Comparison of ENCODE assay signal across 12 cellular contexts in genomic region chr17:80793851-80794267, GRCh38.
A peak's percentile ranks its signal among the peaks of the same experiment; 100 is the strongest.
DNase-seq lines count a peak whose midpoint lies in the region; ATAC-seq and TF ChIP-seq lines count a peak whose summit lies in the region.
"Had no signal": no experiment of that assay in that cellular context is flagged by ENCODE, and none has a peak within 500 bp of the region (broad histone marks: within the 10 kb centered on the region; RNA-seq: fewer than 3 reads in every experiment).

No MANE protein-coding gene starts in this region.

- peaks cover 17 to 64% (median 31%) of the 10 kb centered on the region in 4 donors for H3K4me1 ChIP-seq in stomach
- peaks cover 43% of the 10 kb centered on the region for H3K4me1 ChIP-seq in suprapubic skin
- H3K4me1 ChIP-seq in BE2C = peaks cover 28% of the 10 kb centered on the region
- H3K4me1 ChIP-seq: prostate gland had no signal

- H3K27ac ChIP-seq in stomach (peak overlapping the region in 4 of 5 donors; percentile 11 to 64 (median 42)), suprapubic skin (no peak overlapping the region)
- H3K27ac ChIP-seq: prostate gland had no signal

- no peak overlapping the region for H3K4me3 Mint-ChIP-seq in activated CD4-positive, alpha-beta T cell treated with anti-CD3 and anti-CD28 coated beads, Interleukin-2, amount 10 ng/mL, durations not matched to agents 7 days and 5 days
- H3K4me3 Mint-ChIP-seq in activated T-helper 2 cell treated with anti-CD3 and anti-CD28 coated beads, Interferon-gamma antibody, Interleukin-2, Interleukin-4, amounts not matched to agents 10 μg/mL and 5 μg/mL and 100 μg/mL, durations not matched to agents 14 hours and 24 hours and 36 hours (ENCODE audit: low read depth) = no peak overlapping the region
- H3K4me3 Mint-ChIP-seq: memory B cell had no signal

- H3K9me3 ChIP-seq in stomach (no peaks in the 10 kb centered on the region), suprapubic skin (no peaks in the 10 kb centered on the region), BE2C (no peaks in the 10 kb centered on the region)
- H3K9me3 ChIP-seq: prostate gland had no signal

- H3K36me3 ChIP-seq in stomach (no peaks in the 10 kb centered on the region), suprapubic skin (peaks cover 6% of the 10 kb centered on the region), BE2C (peaks cover 12% of the 10 kb centered on the region; the same call in 1 of the 2 replicates)
- H3K36me3 ChIP-seq: prostate gland had no signal

- no peak for TF ChIP-seq EP300 in stomach (IDR thresholded peaks at IDR 0.05)
- no peak for TF ChIP-seq EP300 in suprapubic skin (IDR thresholded peaks at IDR 0.05)

- no peak for TF ChIP-seq POLR2A in stomach (IDR thresholded peaks at IDR 0.05)
- no peak for TF ChIP-seq POLR2A in suprapubic skin (IDR thresholded peaks at IDR 0.05)

- DNase-seq in activated CD4-positive, alpha-beta T cell treated with anti-CD3 and anti-CD28 coated beads, Interleukin-2, amount 10 ng/mL, durations not matched to agents 7 days and 5 days = no peak
- no peak for DNase-seq in activated CD4-positive, alpha-beta T cell treated with anti-CD3 and anti-CD28 coated beads for 1 hour
- no peak for DNase-seq in activated T-helper 2 cell treated with anti-CD3 and anti-CD28 coated beads, Interferon-gamma antibody, Interleukin-2, Interleukin-4, amounts not matched to agents 10 μg/mL and 5 μg/mL and 100 μg/mL, durations not matched to agents 14 hours and 24 hours and 36 hours (ENCODE audit: low spot score)
- DNase-seq in fibroblast of the conjunctiva (ENCODE audit: low read depth) (peak; percentile 35), stomach (no peak), suprapubic skin (ENCODE audit: low spot score in 2 of 2) (no peak), BE2C (no peak)
- DNase-seq: ACHN, NCI-H1417 treated with DMSO at 0.1 percent for 48 hours had no signal

- 45 to 50% (median 48%) methylated on average over 5 of the region's 5 CpGs for whole genome bisulfite sequencing in stomach, 5 donors
- WGBS in suprapubic skin = 51% methylated on average over 5 of the region's 5 CpGs

- no peaks in the 10 kb centered on the region for H3K27me3 Mint-ChIP-seq in activated CD4-positive, alpha-beta T cell treated with anti-CD3 and anti-CD28 coated beads, Interleukin-2, amount 10 ng/mL, durations not matched to agents 7 days and 5 days
- H3K27me3 Mint-ChIP-seq in activated T-helper 2 cell treated with anti-CD3 and anti-CD28 coated beads, Interferon-gamma antibody, Interleukin-2, Interleukin-4, amounts not matched to agents 10 μg/mL and 5 μg/mL and 100 μg/mL, durations not matched to agents 14 hours and 24 hours and 36 hours (ENCODE audit: low read depth) = no peaks in the 10 kb centered on the region
- H3K27me3 Mint-ChIP-seq: memory B cell had no signal

- CTCF ChIA-PET in activated CD4-positive, alpha-beta T cell treated with anti-CD3 and anti-CD28 coated beads, Interleukin-2, amount 10 ng/mL, durations not matched to agents 7 days and 5 days (lab: Charles Lee) = interaction anchor here (1.1 to 2.4 kb wide), 3 partner anchors 9 to 13 kb away, joined by 3 to 7 read pairs (median 4); no protein-coding TSS in a partner anchor

- H3K4me1 Mint-ChIP-seq in activated CD4-positive, alpha-beta T cell treated with anti-CD3 and anti-CD28 coated beads, Interleukin-2, amount 10 ng/mL, durations not matched to agents 7 days and 5 days = peaks cover 71% of the 10 kb centered on the region
- peaks cover 55% of the 10 kb centered on the region for H3K4me1 Mint-ChIP-seq in activated T-helper 2 cell treated with anti-CD3 and anti-CD28 coated beads, Interferon-gamma antibody, Interleukin-2, Interleukin-4, amounts not matched to agents 10 μg/mL and 5 μg/mL and 100 μg/mL, durations not matched to agents 14 hours and 24 hours and 36 hours (ENCODE audit: low read depth)

- H3K27ac Mint-ChIP-seq in activated CD4-positive, alpha-beta T cell treated with anti-CD3 and anti-CD28 coated beads, Interleukin-2, amount 10 ng/mL, durations not matched to agents 7 days and 5 days = peak overlapping the region; percentile 84
- H3K27ac Mint-ChIP-seq in activated T-helper 2 cell treated with anti-CD3 and anti-CD28 coated beads, Interferon-gamma antibody, Interleukin-2, Interleukin-4, amounts not matched to agents 10 μg/mL and 5 μg/mL and 100 μg/mL, durations not matched to agents 14 hours and 24 hours and 36 hours = peak overlapping the region; percentile 73
- H3K27ac Mint-ChIP-seq: memory B cell had no signal

- POLR2A ChIA-PET in activated CD4-positive, alpha-beta T cell treated with anti-CD3 and anti-CD28 coated beads, Interleukin-2, amount 10 ng/mL, durations not matched to agents 7 days and 5 days (lab: Charles Lee) = no interaction called here

- intact Hi-C loops in activated T-helper 2 cell treated with anti-CD3 and anti-CD28 coated beads, Interferon-gamma antibody, Interleukin-2, Interleukin-4, amounts not matched to agents 10 μg/mL and 5 μg/mL and 100 μg/mL, durations not matched to agents 14 hours and 24 hours and 36 hours (cut with micrococcal nuclease) = no loop called here
- intact Hi-C loops in stomach (cut with DNase I; ENCODE audit: low total_unique reads) = no loop called here

- peaks cover 9% of the 10 kb centered on the region for H3K9me3 Mint-ChIP-seq in activated CD4-positive, alpha-beta T cell treated with anti-CD3 and anti-CD28 coated beads, Interleukin-2, amount 10 ng/mL, durations not matched to agents 7 days and 5 days
- H3K9me3 Mint-ChIP-seq in activated T-helper 2 cell treated with anti-CD3 and anti-CD28 coated beads, Interferon-gamma antibody, Interleukin-2, Interleukin-4, amounts not matched to agents 10 μg/mL and 5 μg/mL and 100 μg/mL, durations not matched to agents 14 hours and 24 hours and 36 hours = no peaks in the 10 kb centered on the region
- H3K9me3 Mint-ChIP-seq: memory B cell had no signal

- H3K27me3 ChIP-seq in stomach (no peaks in the 10 kb centered on the region), suprapubic skin (no peaks in the 10 kb centered on the region), BE2C (no peaks in the 10 kb centered on the region)

- H3K36me3 Mint-ChIP-seq in activated CD4-positive, alpha-beta T cell treated with anti-CD3 and anti-CD28 coated beads, Interleukin-2, amount 10 ng/mL, durations not matched to agents 7 days and 5 days (ENCODE audit: low read depth) = peaks cover 70% of the 10 kb centered on the region
- H3K36me3 Mint-ChIP-seq in activated T-helper 2 cell treated with anti-CD3 and anti-CD28 coated beads, Interferon-gamma antibody, Interleukin-2, Interleukin-4, amounts not matched to agents 10 μg/mL and 5 μg/mL and 100 μg/mL, durations not matched to agents 14 hours and 24 hours and 36 hours (ENCODE audit: low read depth) = peaks cover 64% of the 10 kb centered on the region

- no peak overlapping the region for H3K4me3 ChIP-seq in stomach
- no peak overlapping the region for H3K4me3 ChIP-seq in suprapubic skin
- H3K4me3 ChIP-seq in BE2C (ENCODE audit: low read depth, low read length) = no peak overlapping the region
- H3K4me3 ChIP-seq: prostate gland had no signal

- TF ChIP-seq CTCF in stomach (IDR thresholded peaks at IDR 0.05) (no peak), suprapubic skin (IDR thresholded peaks at IDR 0.05) (no peak), BE2C (IDR thresholded peaks at IDR 0.05; ENCODE audit: low read depth, low read length) (no peak)

- no peak for ATAC-seq in GM21367 (IDR thresholded peaks at IDR 0.05; ENCODE audit: unreplicated experiment)
